Comparison of ENCODE assay signal across 8 cellular contexts in genomic region chr7:44581426-44581906, GRCh38. TPM values are rescaled to one million over a fixed set of nuclear protein-coding genes. Genes with fewer than 3 reads are reported as not detected.
DNase-seq lines count a peak whose midpoint lies in the region; ATAC-seq, FAIRE-seq and TF ChIP-seq lines count a peak whose summit lies in the region.

No MANE protein-coding gene starts in this region.

- in situ Hi-C loops in GM13977 (cut with MboI; ENCODE audit: low pct_unique_long_range_greater_than_20kb, low sequenced_read_pairs, unreplicated experiment) = loop anchor here (10.0 to 25.0 kb wide), 2 partner anchors 263 to 556 kb away; partner anchors contain the start of gene H2AZ2

- H3K27ac Mint-ChIP-seq in activated T-cell treated with anti-CD3 and anti-CD28 coated beads, Interleukin-2, amount 50 U/mL, for 72 hours = peak overlapping the region; percentile 94

- H3K4me3 Mint-ChIP-seq in activated T-cell treated with anti-CD3 and anti-CD28 coated beads, Interleukin-2, amount 50 U/mL, for 72 hours = peak overlapping the region; percentile 91 to 97

- H3K27me3 ChIP-seq in MG63 (no peaks in the 10 kb centered on the region), pancreas (no peaks in the 10 kb centered on the region)

- H3K4me1 Mint-ChIP-seq in activated T-cell treated with anti-CD3 and anti-CD28 coated beads, Interleukin-2, amount 50 U/mL, for 72 hours (ENCODE audit: low read depth) = peaks cover 39% of the 10 kb centered on the region

- peak; percentile 45 to 50 for ATAC-seq in activated T-cell treated with anti-CD3 and anti-CD28 coated beads, Interleukin-2, amount 50 U/mL, for 72 hours (replicated peaks in 1 of 2)
- peak; percentile 12 to 40 (median 33) for ATAC-seq in pancreas

- peaks cover 7 to 16% (median 16%) of the 10 kb centered on the region in 3 donors for H3K4me1 ChIP-seq in pancreas

- 1% methylated on average over 28 of the region's 28 CpGs for WGBS in pancreas, 2 donors

- peak overlapping the region; percentile 77 to 99 (median 98) for H3K27ac ChIP-seq in pancreas

- H3K9me3 ChIP-seq in MG63 = no peaks in the 10 kb centered on the region
- H3K9me3 ChIP-seq in pancreas = no peaks in the 10 kb centered on the region

- no peaks in the 10 kb centered on the region for H3K9me3 Mint-ChIP-seq in activated T-cell treated with anti-CD3 and anti-CD28 coated beads, Interleukin-2, amount 50 U/mL, for 72 hours

- H3K36me3 ChIP-seq in MG63 = peaks cover 39% of the 10 kb centered on the region
- peaks cover 0 to 20% (median 19%) of the 10 kb centered on the region in 3 donors for H3K36me3 ChIP-seq in pancreas

- intact Hi-C loops in pancreas (cut with DNase I) = loop anchor here in 1 of 3 donors (10.0 kb wide), 1 partner anchor 343 kb away; no protein-coding TSS in a partner anchor

- TF ChIP-seq CTCF in GM13977 (IDR thresholded peaks at IDR 0.05; ENCODE audit: extremely low read depth, insufficient read depth, missing control alignments) (no peak), foreskin fibroblast (IDR thresholded peaks at IDR 0.05; ENCODE audit: low read depth, low read length) (no peak), pancreas (IDR thresholded peaks at IDR 0.05) (no peak)

- no peaks in the 10 kb centered on the region for H3K27me3 Mint-ChIP-seq in activated T-cell treated with anti-CD3 and anti-CD28 coated beads, Interleukin-2, amount 50 U/mL, for 72 hours (ENCODE audit: low read depth)

- FAIRE-seq in H54 (lab: Jason Lieb, UNC) (no peak), pancreas (lab: Jason Lieb, UNC) (no peak)

- H3K4me3 ChIP-seq in MG63 (peak overlapping the region; percentile 84), foreskin fibroblast (ENCODE audit: low read depth in 1 of 2, low read length in 2 of 2) (peak overlapping the region; percentile 79 to 96), pancreas (peak overlapping the region; percentile 74 to 99 (median 92))

- peak; percentile 32; the same call in 1 of the 2 replicates for TF ChIP-seq POLR2A in H54 (IDR thresholded peaks at IDR 0.05; ENCODE audit: low read depth, low read length)

- DNase-seq in GM13977 (ENCODE audit: low spot score) (peak; percentile 61), H54 (ENCODE audit: insufficient read length, low spot score) (no peak), MG63 (no peak), foreskin fibroblast (peak in 1 of 2 donors; percentile 42), pancreas (peak in 4 of 6 donors; percentile 32 to 64 (median 50)), 8988T (no peak), AG08395 (ENCODE audit: low spot score) (no peak)
- DNase-seq in activated T-cell treated with anti-CD3 and anti-CD28 coated beads, Interleukin-2, amount 50 U/mL, for 72 hours = peak; percentile 57 to 58

- H3K36me3 Mint-ChIP-seq in activated T-cell treated with anti-CD3 and anti-CD28 coated beads, Interleukin-2, amount 50 U/mL, for 72 hours (ENCODE audit: insufficient read depth in 2 of 2) = peaks cover 1 to 11% of the 10 kb centered on the region in 2 donors

RNA-seq across cellular contexts. Expression of gene TMED4, which starts 0.6 kb away (rescaled TPM):
- total RNA-seq in MG63 (2014; rRNA removed; shearing (Covaris generic); ENCODE audit: low replicate concordance) = 113 and 152 TPM in 2 replicates
- total RNA-seq in activated T-cell treated with anti-CD3 and anti-CD28 coated beads, Interleukin-2, amount 50 U/mL, for 72 hours = 10 to 100 TPM; 73.6 to 79.8 TPM
- total RNA-seq in pancreas = 10 to 100 TPM; 38.2 to 53.0 (median 47.0) TPM
- polyA plus RNA-seq in pancreas = 10 to 100 TPM; 32.3 to 55.9 TPM

RNA-seq across cellular contexts. Expression of gene DDX56, which starts 7.8 kb away (rescaled TPM):
- 92.8 and 155 TPM in 2 replicates for total RNA-seq in MG63 (2014; rRNA removed; shearing (Covaris generic); ENCODE audit: low replicate concordance)
- total RNA-seq in activated T-cell treated with anti-CD3 and anti-CD28 coated beads, Interleukin-2, amount 50 U/mL, for 72 hours = 10 to 100 TPM; 59.9 to 72.3 TPM
- 10 to 100 TPM; 23.0 to 36.6 (median 27.3) TPM for total RNA-seq in pancreas
- polyA plus RNA-seq in pancreas = 100 to 1,000 TPM; 107 to 114 TPM

RNA-seq across cellular contexts. Expression of gene OGDH, which starts 25.0 kb away (rescaled TPM):
- total RNA-seq in MG63 (2014; rRNA removed; shearing (Covaris generic); ENCODE audit: low replicate concordance) = 31.6 and 54.0 TPM in 2 replicates
- 10 to 100 TPM; 79.6 to 82.7 TPM for total RNA-seq in activated T-cell treated with anti-CD3 and anti-CD28 coated beads, Interleukin-2, amount 50 U/mL, for 72 hours
- 10 to 100 TPM; 24.5 to 49.2 (median 33.7) TPM for total RNA-seq in pancreas
- polyA plus RNA-seq in pancreas = 10 to 100 TPM; 18.4 to 19.3 TPM

RNA-seq across cellular contexts. Expression of gene NPC1L1, which starts 40.3 kb away (rescaled TPM):
- 0.07 TPM in 1 of 2 replicates, not detected in the other for total RNA-seq in MG63 (2014; rRNA removed; shearing (Covaris generic); ENCODE audit: low replicate concordance)
- total RNA-seq in activated T-cell treated with anti-CD3 and anti-CD28 coated beads, Interleukin-2, amount 50 U/mL, for 72 hours = under 1 TPM; 0.12 to 0.25 TPM
- under 1 TPM; 0.20 to 0.98 (median 0.60) TPM for total RNA-seq in pancreas
- polyA plus RNA-seq in pancreas = 1 to 10 TPM in 1 of 2 donors, under 1 TPM in 1; 0.61 to 3.4 TPM

Comparison
In these comparisons a context has a peak if more than half of its experiments do, and no peak if none do; other contexts are left out.
1. DNase-seq: peak in GM13977 (single experiment), activated T-cell treated with anti-CD3 and anti-CD28 coated beads, Interleukin-2, amount 50 U/mL, for 72 hours (2 of 2) and pancreas (4 of 6); none in H54 (single experiment), MG63 (single experiment), 8988T (single experiment) and AG08395 (single experiment).
2. Peak in every context shown above with its lines, with median percentiles within 50 percentile points of each other: H3K4me3 ChIP-seq.